1 cellular context compared by ENCODE assay signal in the genomic region with DNA sequence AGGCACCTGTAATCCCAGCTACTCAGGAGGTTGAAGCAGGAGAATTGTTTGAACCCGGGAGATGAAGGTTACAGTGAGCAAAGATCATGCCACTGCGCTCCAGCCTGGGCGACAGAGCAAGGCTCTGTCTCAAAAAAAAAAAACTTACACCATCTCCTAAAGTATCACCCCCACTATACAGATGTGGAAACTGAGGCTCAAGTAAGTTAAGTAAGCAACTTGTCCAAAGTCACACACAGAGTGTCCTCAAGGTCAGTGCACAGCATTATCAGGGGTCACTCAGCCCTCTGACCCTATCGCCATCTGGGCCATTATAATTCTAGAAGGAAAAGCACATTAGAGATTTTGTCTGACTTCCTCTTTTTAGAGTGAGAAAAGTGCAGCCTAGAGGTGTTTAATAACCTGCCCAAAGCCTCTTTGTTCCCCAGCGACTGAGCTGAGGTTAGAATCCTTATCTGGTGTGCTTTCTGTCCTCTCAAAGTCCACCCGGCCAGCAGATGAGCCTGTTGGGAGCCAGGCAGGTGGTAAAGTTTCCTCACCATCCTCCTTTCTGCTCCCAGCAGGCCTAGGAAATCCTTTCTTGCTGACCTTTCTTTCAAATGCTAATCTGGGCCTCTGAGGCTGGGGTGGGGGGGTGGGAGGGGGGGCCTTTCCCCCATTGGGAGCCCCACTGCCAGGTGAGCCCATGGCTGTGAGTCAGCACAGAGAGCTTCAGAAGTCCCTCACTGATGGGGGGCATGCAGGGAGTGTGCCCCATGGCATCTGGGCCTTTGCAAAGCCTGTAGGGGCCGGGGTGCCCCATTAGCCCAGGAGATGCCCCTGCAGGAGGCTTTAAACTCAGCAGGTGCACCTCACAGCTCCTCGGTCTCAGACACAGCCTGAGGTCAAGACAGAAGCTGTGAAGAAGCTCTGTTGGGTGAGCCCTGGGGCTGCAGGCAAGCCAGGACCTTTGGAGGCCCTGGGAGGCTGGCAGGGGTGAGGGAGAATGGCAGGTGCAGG.
TF ChIP-seq lines count a peak whose summit lies in the region.

No MANE protein-coding gene starts in this region.

TF ChIP-seq in GM12878, 131 proteins besides CTCF, POLR2A, EP300 and RAD21 (continues in another document):
- TF ChIP-seq KLF5 (IDR thresholded peaks at IDR 0.05; ENCODE audit: partially characterized antibody) (no peak), SMARCA5 (IDR thresholded peaks at IDR 0.05) (peak; percentile 41; the same call in 1 of the 2 replicates), ELK1 (IDR thresholded peaks at IDR 0.05; ENCODE audit: low read depth, low read length) (no peak), SP1 (IDR thresholded peaks at IDR 0.05; ENCODE audit: low read depth, low read length) (no peak), TAF1 (IDR thresholded peaks at IDR 0.05; ENCODE audit: borderline replicate concordance, low read depth, low read length) (no peak), ZBTB11 (CRISPR knock-in tag; IDR thresholded peaks at IDR 0.05) (no peak), RCOR1 (conservative IDR thresholded peaks at IDR 0.05; ENCODE audit: low read depth, low read length) (no peak), IRF3 (IDR thresholded peaks at IDR 0.05) (no peak), MEF2A (IDR thresholded peaks at IDR 0.05; ENCODE audit: insufficient read depth, low read depth, low read length) (no peak), EZH2 (IDR thresholded peaks at IDR 0.05; ENCODE audit: borderline replicate concordance, control insufficient read depth, low read depth, low read length) (no peak), RFX5 (IDR thresholded peaks at IDR 0.05; ENCODE audit: low read depth, low read length) (no peak), SREBF1 (IDR thresholded peaks at IDR 0.05; ENCODE audit: low read length) (no peak), ATF3 (IDR thresholded peaks at IDR 0.05; ENCODE audit: borderline replicate concordance, extremely low read depth, low read depth, low read length) (no peak), HDGF (IDR thresholded peaks at IDR 0.05) (0 out of 2 replicates have a peak, but pooled peaks have one; percentile 62), ZBED1 (IDR thresholded peaks at IDR 0.05; ENCODE audit: borderline replicate concordance) (no peak), ATF2 (IDR thresholded peaks at IDR 0.05; ENCODE audit: low read length) (no peak), SPI1 (IDR thresholded peaks at IDR 0.05; ENCODE audit: borderline replicate concordance, insufficient read depth, low read depth, low read length) (peak; percentile 97), ZBTB4 (CRISPR knock-in tag; IDR thresholded peaks at IDR 0.05) (no peak), TCF3 (IDR thresholded peaks at IDR 0.05; ENCODE audit: borderline replicate concordance, insufficient read depth, low read depth, low read length) (no peak), MTA2 (IDR thresholded peaks at IDR 0.05; ENCODE audit: low read depth) (peak; percentile 71; the same call in 1 of the 2 replicates), RB1 (IDR thresholded peaks at IDR 0.05; ENCODE audit: borderline replicate concordance) (no peak), NKRF (conservative IDR thresholded peaks at IDR 0.05) (no peak), CREB1 (IDR thresholded peaks at IDR 0.05; ENCODE audit: low read depth) (no peak), FOS (IDR thresholded peaks at IDR 0.05; ENCODE audit: borderline replicate concordance, extremely low read depth, insufficient read length) (no peak), HSF1 (IDR thresholded peaks at IDR 0.05; ENCODE audit: low read depth, low read length) (no peak), SRF (IDR thresholded peaks at IDR 0.05; ENCODE audit: low read depth in 2 of 2, low read length in 2 of 2) (no peak), RUNX3 (IDR thresholded peaks at IDR 0.05; ENCODE audit: low read length) (no peak), BRCA1 (IDR thresholded peaks at IDR 0.05; ENCODE audit: low read depth, low read length) (no peak), PAX8 (IDR thresholded peaks at IDR 0.05) (no peak), FOXK2 (IDR thresholded peaks at IDR 0.05) (no peak)
- TF ChIP-seq, protein P1, sequence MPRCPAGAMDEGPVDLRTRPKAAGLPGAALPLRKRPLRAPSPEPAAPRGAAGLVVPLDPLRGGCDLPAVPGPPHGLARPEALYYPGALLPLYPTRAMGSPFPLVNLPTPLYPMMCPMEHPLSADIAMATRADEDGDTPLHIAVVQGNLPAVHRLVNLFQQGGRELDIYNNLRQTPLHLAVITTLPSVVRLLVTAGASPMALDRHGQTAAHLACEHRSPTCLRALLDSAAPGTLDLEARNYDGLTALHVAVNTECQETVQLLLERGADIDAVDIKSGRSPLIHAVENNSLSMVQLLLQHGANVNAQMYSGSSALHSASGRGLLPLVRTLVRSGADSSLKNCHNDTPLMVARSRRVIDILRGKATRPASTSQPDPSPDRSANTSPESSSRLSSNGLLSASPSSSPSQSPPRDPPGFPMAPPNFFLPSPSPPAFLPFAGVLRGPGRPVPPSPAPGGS (IDR thresholded peaks at IDR 0.05; ENCODE audit: borderline replicate concordance, insufficient read depth, low read depth, low read length, poor library complexity, severe bottlenecking), result no peak
- TF ChIP-seq, protein P2, sequence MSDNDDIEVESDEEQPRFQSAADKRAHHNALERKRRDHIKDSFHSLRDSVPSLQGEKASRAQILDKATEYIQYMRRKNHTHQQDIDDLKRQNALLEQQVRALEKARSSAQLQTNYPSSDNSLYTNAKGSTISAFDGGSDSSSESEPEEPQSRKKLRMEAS (IDR thresholded peaks at IDR 0.05; ENCODE audit: low read depth, low read length), result no peak
- TF ChIP-seq, protein P3, sequence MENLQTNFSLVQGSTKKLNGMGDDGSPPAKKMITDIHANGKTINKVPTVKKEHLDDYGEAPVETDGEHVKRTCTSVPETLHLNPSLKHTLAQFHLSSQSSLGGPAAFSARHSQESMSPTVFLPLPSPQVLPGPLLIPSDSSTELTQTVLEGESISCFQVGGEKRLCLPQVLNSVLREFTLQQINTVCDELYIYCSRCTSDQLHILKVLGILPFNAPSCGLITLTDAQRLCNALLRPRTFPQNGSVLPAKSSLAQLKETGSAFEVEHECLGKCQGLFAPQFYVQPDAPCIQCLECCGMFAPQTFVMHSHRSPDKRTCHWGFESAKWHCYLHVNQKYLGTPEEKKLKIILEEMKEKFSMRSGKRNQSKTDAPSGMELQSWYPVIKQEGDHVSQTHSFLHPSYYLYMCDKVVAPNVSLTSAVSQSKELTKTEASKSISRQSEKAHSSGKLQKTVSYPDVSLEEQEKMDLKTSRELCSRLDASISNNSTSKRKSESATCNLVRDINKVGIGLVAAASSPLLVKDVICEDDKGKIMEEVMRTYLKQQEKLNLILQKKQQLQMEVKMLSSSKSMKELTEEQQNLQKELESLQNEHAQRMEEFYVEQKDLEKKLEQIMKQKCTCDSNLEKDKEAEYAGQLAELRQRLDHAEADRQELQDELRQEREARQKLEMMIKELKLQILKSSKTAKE (IDR thresholded peaks at IDR 0.05; ENCODE audit: low read depth, poor library complexity, severe bottlenecking), result no peak
